Comparison of ENCODE assay signal across 23 cellular contexts in genomic region chr6:133591330-133591729, GRCh38.
"Had no signal": no experiment of that assay in that cellular context is flagged by ENCODE, and none has a peak within 500 bp of the region (broad histone marks: within the 10 kb centered on the region; RNA-seq: fewer than 3 reads in every experiment).

No MANE protein-coding gene starts in this region.

- FAIRE-seq: kidney, pancreas, TTC549 had no signal

- H3K4me3 ChIP-seq: hepatocyte, lower lobe of right lung, pancreas, upper lobe of left lung had no signal

- H3K27ac Mint-ChIP-seq: activated B cell treated with CpG ODN at 0.5 μM for 24 hours; activated CD8-positive, alpha-beta T cell treated with anti-CD3 and anti-CD28 coated beads, Interleukin-2, amount 10 ng/mL, durations not matched to agents 7 days and 5 days; activated naive CD4-positive, alpha-beta T cell treated with anti-CD3 and anti-CD28 coated beads, Interleukin-2, amount 50 U/mL, for 72 hours; dendritic cell treated with granulocyte-macrophage colony-stimulating factor and Interleukin-4, amounts not matched to agents 40 ng/mL and 50 ng/mL, for 4 days; effector memory CD8-positive, alpha-beta T cell; naive thymus-derived CD4-positive, alpha-beta T cell; stimulated activated naive CD8-positive, alpha-beta T cell treated with anti-CD3 and anti-CD28 coated beads, Interleukin-15, amount 100 ng/mL, for 72 hours had no signal

- H3K27me3 Mint-ChIP-seq: activated B cell treated with CpG ODN at 0.5 μM for 24 hours; dendritic cell treated with granulocyte-macrophage colony-stimulating factor and Interleukin-4, amounts not matched to agents 40 ng/mL and 50 ng/mL, for 4 days; effector memory CD8-positive, alpha-beta T cell; stimulated activated naive CD8-positive, alpha-beta T cell treated with anti-CD3 and anti-CD28 coated beads, Interleukin-15, amount 100 ng/mL, for 72 hours had no signal

- H3K9me3 ChIP-seq: lower lobe of right lung, pancreas, upper lobe of left lung had no signal

- H3K36me3 Mint-ChIP-seq: activated naive CD4-positive, alpha-beta T cell treated with anti-CD3 and anti-CD28 coated beads, Interleukin-2, amount 50 U/mL, for 72 hours; naive thymus-derived CD4-positive, alpha-beta T cell had no signal

- H3K27me3 ChIP-seq: brain microvascular endothelial cell, hepatocyte, pancreas, upper lobe of left lung had no signal

- H3K4me1 Mint-ChIP-seq: activated B cell treated with CpG ODN at 0.5 μM for 24 hours; naive thymus-derived CD4-positive, alpha-beta T cell; stimulated activated naive CD8-positive, alpha-beta T cell treated with anti-CD3 and anti-CD28 coated beads, Interleukin-15, amount 100 ng/mL, for 72 hours had no signal

- H3K27ac ChIP-seq: brain microvascular endothelial cell, hepatocyte, lower lobe of right lung, pancreas, upper lobe of left lung had no signal

- H3K79me2 ChIP-seq: hepatocyte had no signal

- DNase-seq: activated B cell treated with CpG ODN at 0.5 μM for 24 hours; activated CD4-positive, alpha-beta T cell treated with anti-CD3 and anti-CD28 coated beads for 48 hours; activated CD8-positive, alpha-beta memory T cell treated with anti-CD3 and anti-CD28 coated beads, Interleukin-2, amount 50 U/mL, for 4 hours; activated CD8-positive, alpha-beta T cell treated with anti-CD3 and anti-CD28 coated beads, Interleukin-2, amount 10 ng/mL, durations not matched to agents 7 days and 5 days; activated gamma-delta T cell; activated T-cell treated with anti-CD3 and anti-CD28 coated beads, Interleukin-2, amount 50 U/mL, for 48 hours; amygdala; brain microvascular endothelial cell; effector memory CD8-positive, alpha-beta T cell; kidney; lower lobe of right lung; midbrain; naive thymus-derived CD4-positive, alpha-beta T cell; pancreas; stimulated activated CD4-positive, alpha-beta T cell treated with anti-CD3 and anti-CD28 coated beads, Interleukin-1b, Interleukin-23, amount 100 ng/mL, for 48 hours; stimulated activated naive CD8-positive, alpha-beta T cell treated with anti-CD3 and anti-CD28 coated beads, Interleukin-15, amount 100 ng/mL, for 72 hours; SW 1271; upper lobe of left lung had no signal

- H3K36me3 ChIP-seq: brain microvascular endothelial cell, lower lobe of right lung, pancreas, upper lobe of left lung had no signal

- ATAC-seq: activated CD8-positive, alpha-beta T cell treated with anti-CD3 and anti-CD28 coated beads, Interleukin-2, amount 10 ng/mL, durations not matched to agents 7 days and 5 days; activated naive CD4-positive, alpha-beta T cell treated with anti-CD3 and anti-CD28 coated beads, Interleukin-2, amount 50 U/mL, for 72 hours; effector memory CD8-positive, alpha-beta T cell; lower lobe of right lung; naive thymus-derived CD4-positive, alpha-beta T cell; pancreas; sciatic nerve; stimulated activated naive CD8-positive, alpha-beta T cell treated with anti-CD3 and anti-CD28 coated beads, Interleukin-15, amount 100 ng/mL, for 72 hours had no signal

- H2AFZ ChIP-seq: hepatocyte had no signal

- H3K4me2 ChIP-seq: hepatocyte had no signal

- H3K4me3 Mint-ChIP-seq: activated B cell treated with CpG ODN at 0.5 μM for 24 hours; activated CD8-positive, alpha-beta T cell treated with anti-CD3 and anti-CD28 coated beads, Interleukin-2, amount 10 ng/mL, durations not matched to agents 7 days and 5 days; dendritic cell treated with granulocyte-macrophage colony-stimulating factor and Interleukin-4, amounts not matched to agents 40 ng/mL and 50 ng/mL, for 4 days; effector memory CD8-positive, alpha-beta T cell; naive thymus-derived CD4-positive, alpha-beta T cell; stimulated activated naive CD8-positive, alpha-beta T cell treated with anti-CD3 and anti-CD28 coated beads, Interleukin-15, amount 100 ng/mL, for 72 hours had no signal

- H3K4me1 ChIP-seq: lower lobe of right lung, pancreas, upper lobe of left lung had no signal

- H3K9me3 Mint-ChIP-seq: activated B cell treated with CpG ODN at 0.5 μM for 24 hours; dendritic cell treated with granulocyte-macrophage colony-stimulating factor and Interleukin-4, amounts not matched to agents 40 ng/mL and 50 ng/mL, for 4 days; effector memory CD8-positive, alpha-beta T cell; stimulated activated naive CD8-positive, alpha-beta T cell treated with anti-CD3 and anti-CD28 coated beads, Interleukin-15, amount 100 ng/mL, for 72 hours had no signal
